ENCODE assay signal across 3 cellular contexts in genomic region chr5:2288466-2288865, GRCh38.
"Had no signal": no experiment of that assay in that cellular context is flagged by ENCODE, and none has a peak within 500 bp of the region (broad histone marks: within the 10 kb centered on the region; RNA-seq: fewer than 3 reads in every experiment).

No MANE protein-coding gene starts in this region.

- DNase-seq: GDM1, GF-D8 had no signal

- H3K4me3 ChIP-seq: GM12878 had no signal

- ATAC-seq: GM12878 had no signal
